ENCODE assay signal across 10 cellular contexts in the genomic region with DNA sequence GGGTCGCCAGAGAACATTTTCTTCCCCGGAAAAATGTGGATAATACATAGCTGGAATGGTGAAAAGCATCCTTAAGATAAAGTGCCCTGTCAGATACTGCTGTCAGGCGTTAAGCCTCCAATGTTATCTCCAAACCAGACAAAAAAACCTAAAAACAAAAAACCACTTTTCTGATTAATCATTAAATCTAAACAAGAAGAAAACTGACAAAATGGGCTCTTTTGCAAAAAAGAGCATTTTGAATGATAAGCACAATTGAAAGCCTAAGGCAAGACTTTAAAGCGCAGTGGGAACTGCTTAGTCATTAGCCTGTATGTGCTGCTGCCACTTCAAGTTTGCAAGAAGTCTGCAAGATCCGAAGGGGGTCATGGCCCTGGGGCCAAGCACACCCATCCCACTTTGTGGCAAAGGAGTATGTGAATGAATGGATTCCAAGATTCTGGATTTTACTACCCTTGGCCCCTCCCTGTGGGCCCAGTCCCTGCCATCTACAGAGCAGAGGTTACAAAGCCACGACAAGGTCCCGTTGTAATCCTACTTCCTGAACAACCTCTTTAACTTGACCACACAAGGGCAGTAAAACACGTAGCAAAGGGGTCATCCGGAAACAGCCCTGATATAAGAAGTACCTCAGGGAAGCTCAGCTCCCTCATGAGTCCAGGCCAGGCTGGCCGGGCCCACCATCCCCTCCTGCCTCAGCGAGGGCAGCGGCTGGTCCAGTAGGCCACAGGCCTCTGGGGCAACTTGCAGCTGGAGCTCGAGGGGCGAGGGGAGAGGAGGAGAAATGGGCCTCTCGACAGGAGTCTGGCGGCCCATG. TPM values are rescaled to one million over a fixed set of nuclear protein-coding genes. Genes with fewer than 3 reads are reported as not detected.
DNase-seq lines count a peak whose midpoint lies in the region; ATAC-seq and TF ChIP-seq lines count a peak whose summit lies in the region.
"Had no signal": no experiment of that assay in that cellular context is flagged by ENCODE, and none has a peak within 500 bp of the region (broad histone marks: within the 10 kb centered on the region; RNA-seq: fewer than 3 reads in every experiment).

No MANE protein-coding gene starts in this region.

- DNase-seq in CMK (ENCODE audit: low read depth) (peak; percentile 38), OCI-M2 (lab: John Stamatoyannopoulos, UW; ENCODE audit: unreplicated experiment) (peak; percentile 33), dermis blood vessel endothelial cell (peak; percentile 48), NCI-H2029 (lab: John Stamatoyannopoulos, UW) (no peak), SKM-1 treated with dmso at 0.1 percent for 144 hours (lab: John Stamatoyannopoulos, UW; ENCODE audit: unreplicated experiment) (no peak), HEK293T (ENCODE audit: extremely low spot score) (no peak)
- DNase-seq in naive thymus-derived CD4-positive, alpha-beta T cell: no peak
- DNase-seq: activated T-cell treated with anti-CD3 and anti-CD28 coated beads, Interleukin-2, amount 50 U/mL, for 4 hours; NCI-H2081 had no signal

- H3K36me3 ChIP-seq in naive thymus-derived CD4-positive, alpha-beta T cell (ENCODE audit: control insufficient read depth in 2 of 3, insufficient read depth in 3 of 3, low read length in 3 of 3): no peaks in the 10 kb centered on the region

- peak overlapping the region in 1 of 9 donors; percentile 10 for H3K27ac Mint-ChIP-seq in naive thymus-derived CD4-positive, alpha-beta T cell

- no peak overlapping the region for H3K4me3 ChIP-seq in naive thymus-derived CD4-positive, alpha-beta T cell (ENCODE audit: low read length)

- no peaks in the 10 kb centered on the region for H3K9me3 ChIP-seq in naive thymus-derived CD4-positive, alpha-beta T cell (ENCODE audit: control insufficient read depth in 2 of 3, low read length in 3 of 3)

- intact Hi-C loops in naive thymus-derived CD4-positive, alpha-beta T cell (cut with micrococcal nuclease): no loop called here

- POLR2A ChIA-PET in naive thymus-derived CD4-positive, alpha-beta T cell (lab: Charles Lee): no interaction called here
- POLR2A ChIA-PET in HEK293T (lab: Yijun Ruan, JAX): no interaction called here

- CTCF ChIA-PET in naive thymus-derived CD4-positive, alpha-beta T cell (lab: Charles Lee): no interaction called here
- CTCF ChIA-PET in HEK293T (lab: Yijun Ruan, JAX): no interaction called here

- no peaks in the 10 kb centered on the region for H3K9me3 Mint-ChIP-seq in naive thymus-derived CD4-positive, alpha-beta T cell
- H3K9me3 Mint-ChIP-seq: activated T-cell treated with anti-CD3 and anti-CD28 coated beads, Interleukin-2, amount 50 U/mL, for 4 hours had no signal

- H3K4me1 ChIP-seq in naive thymus-derived CD4-positive, alpha-beta T cell (ENCODE audit: control insufficient read depth in 2 of 2, insufficient read depth in 2 of 2, low read length in 2 of 2): no peaks in the 10 kb centered on the region

- ATAC-seq in naive thymus-derived CD4-positive, alpha-beta T cell: peak; percentile 55
- ATAC-seq in GM18909 (IDR thresholded peaks at IDR 0.05; ENCODE audit: poor library complexity, unreplicated experiment): no peak
- ATAC-seq: activated T-cell treated with anti-CD3 and anti-CD28 coated beads, Interleukin-2, amount 50 U/mL, for 4 hours had no signal

- peaks cover 0 to 2% (median 0%) of the 10 kb centered on the region in 7 donors for H3K4me1 Mint-ChIP-seq in naive thymus-derived CD4-positive, alpha-beta T cell

- H3K36me3 Mint-ChIP-seq in naive thymus-derived CD4-positive, alpha-beta T cell: no peaks in the 10 kb centered on the region

- no peaks in the 10 kb centered on the region for H3K27me3 ChIP-seq in naive thymus-derived CD4-positive, alpha-beta T cell (ENCODE audit: control insufficient read depth in 2 of 2, insufficient read depth in 2 of 2, low read length in 2 of 2)

- H3K4me3 Mint-ChIP-seq in naive thymus-derived CD4-positive, alpha-beta T cell: no peak overlapping the region
- H3K4me3 Mint-ChIP-seq: activated T-cell treated with anti-CD3 and anti-CD28 coated beads, Interleukin-2, amount 50 U/mL, for 4 hours had no signal

- H3K27me3 Mint-ChIP-seq in naive thymus-derived CD4-positive, alpha-beta T cell: peaks cover 0 to 3% (median 0%) of the 10 kb centered on the region in 5 donors

- no peak overlapping the region for H3K27ac ChIP-seq in naive thymus-derived CD4-positive, alpha-beta T cell (ENCODE audit: low read depth, low read length)

TF ChIP-seq in HEK293T, 16 proteins besides CTCF, POLR2A, EP300 and RAD21:
- TF ChIP-seq SP1 (IDR thresholded peaks at IDR 0.05): no peak
- no peak for TF ChIP-seq PKNOX1 (IDR thresholded peaks at IDR 0.05)
- TF ChIP-seq CTBP1 (IDR thresholded peaks at IDR 0.05; ENCODE audit: borderline replicate concordance): no peak
- no peak for TF ChIP-seq SUZ12 (IDR thresholded peaks at IDR 0.05)
- no peak for TF ChIP-seq BHLHE40 (IDR thresholded peaks at IDR 0.05; ENCODE audit: borderline replicate concordance)
- TF ChIP-seq LEF1 (IDR thresholded peaks at IDR 0.05; ENCODE audit: borderline replicate concordance): no peak
- no peak for TF ChIP-seq ELF4 (IDR thresholded peaks at IDR 0.05)
- TF ChIP-seq L3MBTL2 (conservative IDR thresholded peaks at IDR 0.05): no peak
- no peak for TF ChIP-seq NFRKB (IDR thresholded peaks at IDR 0.05)
- no peak for TF ChIP-seq ARNT (IDR thresholded peaks at IDR 0.05)

RNA-seq across cellular contexts. Expression of gene SHB, which starts 29.7 kb away (rescaled TPM):
- 32.8 and 33.4 TPM in 2 replicates for total RNA-seq in dermis blood vessel endothelial cell
- 1 to 10 TPM in 2 of 5 experiments, under 1 TPM in 3; 0.29 to 2.0 (median 0.81) TPM for total RNA-seq in naive thymus-derived CD4-positive, alpha-beta T cell
- under 1 TPM; 0.15 to 0.22 TPM for polyA plus RNA-seq in naive thymus-derived CD4-positive, alpha-beta T cell

Comparison
In these comparisons a context has a peak if more than half of its experiments do, and no peak if none do; other contexts are left out.
1. DNase-seq: peak in CMK (single experiment), OCI-M2 (single experiment) and dermis blood vessel endothelial cell (single experiment); none in naive thymus-derived CD4-positive, alpha-beta T cell (0 of 9), NCI-H2029 (single experiment), SKM-1 treated with dmso at 0.1 percent for 144 hours (single experiment) and HEK293T (single experiment).
2. RNA of gene SHB, which starts 29.7 kb away (total RNA-seq): 32.8 to 33.4 TPM in dermis blood vessel endothelial cell; 0.29 to 2.0 TPM in naive thymus-derived CD4-positive, alpha-beta T cell; every median in the first group is over 10 times any median in the second.